3 cellular contexts compared by ENCODE assay signal in genomic region chr3:39061228-39061627, GRCh38. TPM values are rescaled to one million over a fixed set of nuclear protein-coding genes. Genes with fewer than 3 reads are reported as not detected.
"Had no signal": no experiment of that assay in that cellular context is flagged by ENCODE, and none has a peak within 500 bp of the region (broad histone marks: within the 10 kb centered on the region; RNA-seq: fewer than 3 reads in every experiment).

No MANE protein-coding gene starts in this region.

RNA-seq across cellular contexts. Expression of gene SCN11A, which starts 9.5 kb away (rescaled TPM):
- total RNA-seq: GM23248, H4, HFFc6 had no signal
- polyA plus RNA-seq: GM23248 had no signal
